8 cellular contexts compared by ENCODE assay signal in genomic region chr5:81852277-81853004, GRCh38.
DNase-seq lines count a peak whose midpoint lies in the region; ATAC-seq and TF ChIP-seq lines count a peak whose summit lies in the region.

No MANE protein-coding gene starts in this region.

- TF ChIP-seq CTCF in GM12864 (IDR thresholded peaks at IDR 0.05; ENCODE audit: low read depth, low read length, missing control alignments) = no peak
- TF ChIP-seq CTCF in astrocyte of the spinal cord (IDR thresholded peaks at IDR 0.05; ENCODE audit: low read depth, low read length) = no peak

- DNase-seq in A172 (ENCODE audit: low spot score) (peak; percentile 61), GM12864 (ENCODE audit: low read depth) (no peak), NCI-H524 treated with DMSO at 0.1 percent for 48 hours (lab: John Stamatoyannopoulos, UW) (peak; percentile 44), astrocyte of the spinal cord (ENCODE audit: low read depth, low spot score) (peak; percentile 70), iPS-NIHi11 (ENCODE audit: low spot score) (peak; percentile 61)

- peak overlapping the region; percentile 46 for H3K4me3 ChIP-seq in GM12864 (ENCODE audit: low read depth, low read length)
- H3K4me3 ChIP-seq in astrocyte of the spinal cord (ENCODE audit: low read depth, low read length) = peak overlapping the region; percentile 23
- H3K4me3 ChIP-seq in skin epidermis = peak overlapping the region; percentile 21 to 50 (median 41)

- in situ Hi-C loops in astrocyte of the spinal cord (cut with HindIII; ENCODE audit: low sequenced_read_pairs) = no loop called here

- ATAC-seq in GM21786 (IDR thresholded peaks at IDR 0.05; ENCODE audit: unreplicated experiment) (no peak), GM21423 (IDR thresholded peaks at IDR 0.05; ENCODE audit: unreplicated experiment) (no peak)

- H3K27ac ChIP-seq in skin epidermis = peak overlapping the region in 20 of 21 experiments; percentile 66 to 100 (median 92)
